8 cellular contexts compared by ENCODE assay signal in the genomic region with DNA sequence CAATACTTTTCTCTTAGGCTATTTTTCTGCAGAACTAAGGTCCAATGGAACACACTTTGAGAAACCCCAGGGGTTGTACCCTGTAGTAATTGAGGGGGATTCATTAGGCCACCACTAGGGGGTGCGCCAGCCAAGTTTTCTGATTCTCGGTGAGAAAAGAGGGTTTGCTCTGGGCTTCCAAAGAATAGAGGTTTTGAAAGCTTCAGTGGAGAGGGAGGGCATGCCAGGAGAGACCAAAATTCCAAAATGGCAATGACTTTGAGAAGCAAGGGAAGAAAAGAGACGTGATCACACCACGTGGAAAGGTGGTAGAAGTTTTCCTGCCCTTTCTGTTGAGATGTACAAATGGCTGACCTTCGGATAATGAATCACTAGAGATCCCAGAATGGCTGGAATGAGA.
DNase-seq lines count a peak whose midpoint lies in the region; ATAC-seq and TF ChIP-seq lines count a peak whose summit lies in the region.

No MANE protein-coding gene starts in this region.

- H3K27ac ChIP-seq in heart left ventricle (no peak overlapping the region), sigmoid colon (no peak overlapping the region)

- H3K27me3 ChIP-seq in heart left ventricle (no peaks in the 10 kb centered on the region), sigmoid colon (no peaks in the 10 kb centered on the region)

- intact Hi-C loops in heart left ventricle (cut with DNase I), result loop anchor here (5.0 to 10.0 kb wide), 6 partner anchors 130 to 753 kb away; partner anchors contain the start of gene PROX1 (in 3 of the 10)
- intact Hi-C loops in sigmoid colon (cut with DNase I), result loop anchor here (2.0 kb wide), 1 partner anchor 748 kb away; no protein-coding TSS in a partner anchor

- DNase-seq in ELR (ENCODE audit: low read depth) (peak; percentile 58), KG1 (lab: John Stamatoyannopoulos, UW) (peak; percentile 55), RKO (ENCODE audit: low spot score) (peak; percentile 53), heart left ventricle (peak in 4 of 5 donors; percentile 28 to 55 (median 44)), sigmoid colon (no peak), mesenteric fat pad (ENCODE audit: low spot score) (no peak)
- peak; percentile 44 for DNase-seq in activated naive CD4-positive, alpha-beta T cell treated with Interleukin-2 at 50 U/mL for 16 hours

- H3K4me1 ChIP-seq in heart left ventricle (no peaks in the 10 kb centered on the region), sigmoid colon (no peaks in the 10 kb centered on the region)

- ATAC-seq in GM21576 (IDR thresholded peaks at IDR 0.05; ENCODE audit: unreplicated experiment) (peak; percentile 79), heart left ventricle (peak in 3 of 4 donors; percentile 58 to 72 (median 69))

- H3K36me3 ChIP-seq in heart left ventricle (no peaks in the 10 kb centered on the region), sigmoid colon (no peaks in the 10 kb centered on the region)

- TF ChIP-seq CTCF in heart left ventricle (IDR thresholded peaks at IDR 0.05) (peak; percentile 67 to 89 (median 82)), sigmoid colon (IDR thresholded peaks at IDR 0.05) (peak in 3 of 4 experiments; percentile 43 to 74 (median 62))

- WGBS in heart left ventricle, 4 donors, result 29 to 38% (median 31%) methylated on average over 5 of the region's 5 CpGs
- 27 to 32% methylated on average over 5 of the region's 5 CpGs for WGBS in sigmoid colon, 2 donors

- TF ChIP-seq POLR2A in heart left ventricle (IDR thresholded peaks at IDR 0.05) (no peak), sigmoid colon (IDR thresholded peaks at IDR 0.05) (no peak)

- peaks cover 0 to 3% (median 0%) of the 10 kb centered on the region in 12 donors for H3K9me3 ChIP-seq in heart left ventricle
- H3K9me3 ChIP-seq in sigmoid colon, result no peaks in the 10 kb centered on the region

- no peak for TF ChIP-seq EP300 in sigmoid colon (IDR thresholded peaks at IDR 0.05)

- no peak overlapping the region for H3K4me3 ChIP-seq in heart left ventricle
- no peak overlapping the region for H3K4me3 ChIP-seq in sigmoid colon

Comparison
In these comparisons a context has a peak if more than half of its experiments do, and no peak if none do; other contexts are left out.
1. DNase-seq: peak in ELR (single experiment), KG1 (single experiment), RKO (single experiment), activated naive CD4-positive, alpha-beta T cell treated with Interleukin-2 at 50 U/mL for 16 hours (single experiment) and heart left ventricle (4 of 5); none in sigmoid colon (single experiment) and mesenteric fat pad (single experiment).